Comparison of ENCODE assay signal across 7 cellular contexts in genomic region chr10:70513848-70514309, GRCh38. TPM values are rescaled to one million over a fixed set of nuclear protein-coding genes. Genes with fewer than 3 reads are reported as not detected.
DNase-seq lines count a peak whose midpoint lies in the region; ATAC-seq lines count a peak whose summit lies in the region.

No MANE protein-coding gene starts in this region.

- intact Hi-C loops in naive thymus-derived CD4-positive, alpha-beta T cell (cut with micrococcal nuclease), result no loop called here

- H3K27me3 ChIP-seq in naive thymus-derived CD4-positive, alpha-beta T cell (ENCODE audit: control insufficient read depth in 2 of 2, insufficient read depth in 2 of 2, low read length in 2 of 2), result no peaks in the 10 kb centered on the region

- ATAC-seq in GM18868 (IDR thresholded peaks at IDR 0.05; ENCODE audit: unreplicated experiment) (peak; percentile 92), GM21529 (IDR thresholded peaks at IDR 0.05; ENCODE audit: unreplicated experiment) (peak; percentile 98), HG03469 (IDR thresholded peaks at IDR 0.05; ENCODE audit: unreplicated experiment) (peak; percentile 88)
- no peak for ATAC-seq in naive thymus-derived CD4-positive, alpha-beta T cell

- H3K9me3 ChIP-seq in naive thymus-derived CD4-positive, alpha-beta T cell (ENCODE audit: control insufficient read depth in 2 of 3, low read length in 3 of 3), result no peaks in the 10 kb centered on the region

- no peaks in the 10 kb centered on the region for H3K4me1 ChIP-seq in naive thymus-derived CD4-positive, alpha-beta T cell (ENCODE audit: control insufficient read depth in 2 of 2, insufficient read depth in 2 of 2, low read length in 2 of 2)

- H3K27me3 Mint-ChIP-seq in naive thymus-derived CD4-positive, alpha-beta T cell, result peaks cover 0 to 13% (median 0%) of the 10 kb centered on the region in 5 donors

- H3K9me3 Mint-ChIP-seq in naive thymus-derived CD4-positive, alpha-beta T cell, result no peaks in the 10 kb centered on the region

- H3K4me3 ChIP-seq in naive thymus-derived CD4-positive, alpha-beta T cell (ENCODE audit: low read length), result no peak overlapping the region

- H3K27ac Mint-ChIP-seq in naive thymus-derived CD4-positive, alpha-beta T cell, result no peak overlapping the region

- H3K4me3 Mint-ChIP-seq in naive thymus-derived CD4-positive, alpha-beta T cell, result no peak overlapping the region

- peak in 2 of 3 donors; percentile 8 to 21 for DNase-seq in stimulated activated CD4-positive, alpha-beta T cell treated with anti-CD3 and anti-CD28 coated beads, Interleukin-12 subunit alpha, Interleukin-12 subunit beta, amount 100 ng/mL, for 48 hours (ENCODE audit: low read depth in 2 of 3, low spot score in 1 of 3)
- DNase-seq in T-helper 1 cell, result no peak
- DNase-seq in activated gamma-delta T cell (lab: John Stamatoyannopoulos, UW), result no peak
- no peak for DNase-seq in naive thymus-derived CD4-positive, alpha-beta T cell

- no peaks in the 10 kb centered on the region for H3K36me3 ChIP-seq in naive thymus-derived CD4-positive, alpha-beta T cell (ENCODE audit: control insufficient read depth in 2 of 3, insufficient read depth in 3 of 3, low read length in 3 of 3)

- no peaks in the 10 kb centered on the region for H3K36me3 Mint-ChIP-seq in naive thymus-derived CD4-positive, alpha-beta T cell

- POLR2A ChIA-PET in naive thymus-derived CD4-positive, alpha-beta T cell (lab: Charles Lee), result no interaction called here

- CTCF ChIA-PET in naive thymus-derived CD4-positive, alpha-beta T cell (lab: Charles Lee), result no interaction called here

- peaks cover 0 to 2% (median 0%) of the 10 kb centered on the region in 7 donors for H3K4me1 Mint-ChIP-seq in naive thymus-derived CD4-positive, alpha-beta T cell

- H3K27ac ChIP-seq in naive thymus-derived CD4-positive, alpha-beta T cell (ENCODE audit: low read depth, low read length), result no peak overlapping the region

RNA-seq across cellular contexts. Expression of gene PALD1, which starts 35.3 kb away (rescaled TPM):
- total RNA-seq in naive thymus-derived CD4-positive, alpha-beta T cell, result under 1 TPM; 0.08 to 0.39 (median 0.19) TPM
- polyA plus RNA-seq in naive thymus-derived CD4-positive, alpha-beta T cell, result under 1 TPM in 1 of 2 donors, not detected in 1; 0.10 TPM

Comparison
In these comparisons a context has a peak if more than half of its experiments do, and no peak if none do; other contexts are left out.
1. DNase-seq: peak in stimulated activated CD4-positive, alpha-beta T cell treated with anti-CD3 and anti-CD28 coated beads, Interleukin-12 subunit alpha, Interleukin-12 subunit beta, amount 100 ng/mL, for 48 hours (2 of 3); none in T-helper 1 cell (0 of 5), activated gamma-delta T cell (single experiment) and naive thymus-derived CD4-positive, alpha-beta T cell (0 of 9).